Comparison of ENCODE assay signal across 22 cellular contexts in the genomic region with DNA sequence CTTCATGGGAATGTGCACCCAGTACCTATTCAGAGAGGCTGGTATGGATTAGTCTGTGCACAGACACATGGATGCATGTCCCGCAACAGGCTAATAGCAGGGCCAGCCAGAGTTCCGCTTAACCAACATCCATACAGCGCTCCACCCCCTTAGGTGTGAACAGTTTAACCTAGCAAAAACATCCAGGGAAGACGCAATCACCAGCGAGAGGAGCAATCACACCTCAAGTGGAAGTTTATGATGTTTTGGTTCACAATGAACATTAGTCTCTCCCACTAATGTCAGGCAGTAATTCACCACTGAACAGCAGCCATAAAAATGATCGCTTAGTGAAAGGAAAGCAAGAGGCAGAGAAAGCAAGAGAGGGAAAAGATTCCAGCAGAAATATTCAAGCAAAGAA.
DNase-seq lines count a peak whose midpoint lies in the region; ATAC-seq and TF ChIP-seq lines count a peak whose summit lies in the region.
"Had no signal": no experiment of that assay in that cellular context is flagged by ENCODE, and none has a peak within 500 bp of the region (broad histone marks: within the 10 kb centered on the region; RNA-seq: fewer than 3 reads in every experiment).

No MANE protein-coding gene starts in this region.

- H3K36me3 ChIP-seq in CD4-positive, alpha-beta memory T cell (ENCODE audit: insufficient read depth, low read length), result no peaks in the 10 kb centered on the region
- no peaks in the 10 kb centered on the region for H3K36me3 ChIP-seq in Loucy (ENCODE audit: insufficient read depth, low read length)
- no peaks in the 10 kb centered on the region for H3K36me3 ChIP-seq in stomach
- H3K36me3 ChIP-seq in psoas muscle (ENCODE audit: insufficient read depth in 1 of 2, low read depth in 1 of 2), result no peaks in the 10 kb centered on the region
- H3K36me3 ChIP-seq: pancreas, sigmoid colon had no signal

- peak overlapping the region; percentile 69 for H3K4me2 ChIP-seq in Loucy (ENCODE audit: low read depth, low read length, poor library complexity, severe bottlenecking)
- H3K4me2 ChIP-seq: hepatocyte had no signal

- no peaks in the 10 kb centered on the region for H3K9me3 Mint-ChIP-seq in CD4-positive, alpha-beta memory T cell
- H3K9me3 Mint-ChIP-seq in activated T-helper 17 cell treated with anti-CD3 and anti-CD28 coated beads, Interleukin-2, amount 50 U/mL, for 72 hours, result no peaks in the 10 kb centered on the region
- no peaks in the 10 kb centered on the region for H3K9me3 Mint-ChIP-seq in naive thymus-derived CD8-positive, alpha-beta T cell
- H3K9me3 Mint-ChIP-seq: activated B cell treated with CpG ODN at 0.5 μM for 24 hours; CD4-positive, CD25-positive, alpha-beta regulatory T cell had no signal

- intact Hi-C loops in CD4-positive, alpha-beta memory T cell (cut with micrococcal nuclease), result loop anchor here (2.0 kb wide), 1 partner anchor 54 kb away; no protein-coding TSS in a partner anchor
- intact Hi-C loops in stomach (cut with DNase I; ENCODE audit: low total_unique reads) (no loop called here), psoas muscle (cut with DNase I) (loop anchor here in 1 of 2 donors (2.0 kb wide), 1 partner anchor 68 kb away; no protein-coding TSS in a partner anchor)

- TF ChIP-seq CTCF in Loucy (conservative IDR thresholded peaks at IDR 0.05; ENCODE audit: low read length) (no peak), stomach (IDR thresholded peaks at IDR 0.05) (no peak), psoas muscle (IDR thresholded peaks at IDR 0.05) (no peak)

- ATAC-seq in activated T-helper 17 cell treated with anti-CD3 and anti-CD28 coated beads, Interleukin-2, amount 50 U/mL, for 72 hours (replicated peaks), result no peak
- ATAC-seq in naive thymus-derived CD8-positive, alpha-beta T cell, result no peak
- ATAC-seq in psoas muscle (no peak), GM21825 (IDR thresholded peaks at IDR 0.05; ENCODE audit: unreplicated experiment) (no peak)
- ATAC-seq: GM12878, pancreas had no signal

- H3K4me3 ChIP-seq in CD4-positive, alpha-beta memory T cell (ENCODE audit: low read length in 2 of 2), result no peak overlapping the region
- H3K4me3 ChIP-seq in Loucy (ENCODE audit: low read length, poor library complexity, severe bottlenecking) (peak overlapping the region; percentile 40), stomach (no peak overlapping the region), psoas muscle (no peak overlapping the region)
- H3K4me3 ChIP-seq: dorsolateral prefrontal cortex, GM12878, hepatocyte, pancreas, sigmoid colon, SK-N-MC had no signal

- H3K36me3 Mint-ChIP-seq in CD4-positive, alpha-beta memory T cell, result peaks cover 0 to 4% of the 10 kb centered on the region in 2 donors
- no peaks in the 10 kb centered on the region for H3K36me3 Mint-ChIP-seq in activated T-helper 17 cell treated with anti-CD3 and anti-CD28 coated beads, Interleukin-2, amount 50 U/mL, for 72 hours (ENCODE audit: low read depth)
- H3K36me3 Mint-ChIP-seq in naive thymus-derived CD8-positive, alpha-beta T cell, result no peaks in the 10 kb centered on the region
- H3K36me3 Mint-ChIP-seq: CD4-positive, CD25-positive, alpha-beta regulatory T cell had no signal

- H3K4me3 Mint-ChIP-seq in CD4-positive, alpha-beta memory T cell, result peak overlapping the region in 5 of 8 donors; percentile 25 to 81 (median 74)
- peak overlapping the region; percentile 38 for H3K4me3 Mint-ChIP-seq in activated T-helper 17 cell treated with anti-CD3 and anti-CD28 coated beads, Interleukin-2, amount 50 U/mL, for 72 hours
- H3K4me3 Mint-ChIP-seq in naive thymus-derived CD8-positive, alpha-beta T cell, result peak overlapping the region in 9 of 10 donors; percentile 24 to 78 (median 67)
- H3K4me3 Mint-ChIP-seq: activated B cell treated with CpG ODN at 0.5 μM for 24 hours had no signal

- no peak overlapping the region for H3K27ac ChIP-seq in CD4-positive, alpha-beta memory T cell (ENCODE audit: low read depth, low read length)
- H3K27ac ChIP-seq in stomach, result no peak overlapping the region
- H3K27ac ChIP-seq in psoas muscle, result no peak overlapping the region
- H3K27ac ChIP-seq: epithelial cell of prostate, hepatocyte, pancreas, SK-N-MC had no signal

- no peak for TF ChIP-seq EP300 in stomach (IDR thresholded peaks at IDR 0.05)

- no peak for DNase-seq in CD4-positive, alpha-beta memory T cell
- DNase-seq in naive thymus-derived CD8-positive, alpha-beta T cell, result no peak
- no peak for DNase-seq in stomach
- DNase-seq in psoas muscle, result no peak
- DNase-seq: activated B cell treated with CpG ODN at 0.5 μM for 24 hours, caudate nucleus, DMS79, dorsolateral prefrontal cortex, foreskin fibroblast, islet precursor cell, NCI-H2029, pancreas, RPMI8226, sigmoid colon had no signal

- no peak for TF ChIP-seq POLR2A in stomach (IDR thresholded peaks at IDR 0.05)

- no peaks in the 10 kb centered on the region for H3K9me2 ChIP-seq in Loucy (replicated peaks; ENCODE audit: low read depth, low read length)

- H3K9ac ChIP-seq in Loucy (ENCODE audit: low read depth, low read length, poor library complexity, severe bottlenecking), result no peak overlapping the region

- POLR2A ChIA-PET in CD4-positive, alpha-beta memory T cell (lab: Charles Lee; ENCODE audit: partially characterized antibody), result interaction anchor here (1.4 kb wide), 1 partner anchor 54 kb away, joined by 6 read pairs; no protein-coding TSS in a partner anchor
- POLR2A ChIA-PET in naive thymus-derived CD8-positive, alpha-beta T cell (lab: Charles Lee), result interaction anchor here (1.1 kb wide), 1 partner anchor 10 kb away, joined by 3 read pairs; no protein-coding TSS in a partner anchor

- no peaks in the 10 kb centered on the region for H4K20me1 ChIP-seq in Loucy (ENCODE audit: insufficient read depth, low read length, poor library complexity, severe bottlenecking)

- H3K79me2 ChIP-seq in Loucy (ENCODE audit: insufficient read depth, low read length), result no peaks in the 10 kb centered on the region
- H3K79me2 ChIP-seq: hepatocyte had no signal

- H2AFZ ChIP-seq in Loucy (ENCODE audit: low read length), result 0 out of 2 replicates have a peak overlapping the region, but pooled peaks have one; percentile 17
- H2AFZ ChIP-seq: hepatocyte had no signal

- H3K27me3 ChIP-seq in CD4-positive, alpha-beta memory T cell (ENCODE audit: insufficient read depth, low read length), result no peaks in the 10 kb centered on the region
- H3K27me3 ChIP-seq in Loucy (ENCODE audit: insufficient read depth, low read length, poor library complexity, severe bottlenecking), result no peaks in the 10 kb centered on the region
- H3K27me3 ChIP-seq in stomach, result no peaks in the 10 kb centered on the region
- no peaks in the 10 kb centered on the region for H3K27me3 ChIP-seq in psoas muscle (ENCODE audit: insufficient read depth in 3 of 3, low read length in 2 of 3)
- H3K27me3 ChIP-seq: hepatocyte, pancreas, sigmoid colon had no signal

- 0 out of 2 replicates have a peak, but pooled peaks cover 3% of the 10 kb centered on the region for H3F3A ChIP-seq in Loucy (ENCODE audit: low read depth)

- H3K27ac Mint-ChIP-seq in CD4-positive, alpha-beta memory T cell, result peak overlapping the region in 5 of 7 donors; percentile 57 to 87 (median 78)
- H3K27ac Mint-ChIP-seq in activated T-helper 17 cell treated with anti-CD3 and anti-CD28 coated beads, Interleukin-2, amount 50 U/mL, for 72 hours, result peak overlapping the region; percentile 5
- H3K27ac Mint-ChIP-seq in naive thymus-derived CD8-positive, alpha-beta T cell, result peak overlapping the region in 9 of 10 donors; percentile 42 to 97 (median 92)
- H3K27ac Mint-ChIP-seq: activated B cell treated with CpG ODN at 0.5 μM for 24 hours; CD4-positive, CD25-positive, alpha-beta regulatory T cell had no signal

- peaks cover 18 to 50% (median 32%) of the 10 kb centered on the region in 4 donors for H3K4me1 Mint-ChIP-seq in CD4-positive, alpha-beta memory T cell
- peaks cover 10% of the 10 kb centered on the region for H3K4me1 Mint-ChIP-seq in activated T-helper 17 cell treated with anti-CD3 and anti-CD28 coated beads, Interleukin-2, amount 50 U/mL, for 72 hours
- H3K4me1 Mint-ChIP-seq in naive thymus-derived CD8-positive, alpha-beta T cell, result peaks cover 37 to 68% (median 66%) of the 10 kb centered on the region in 4 donors
- H3K4me1 Mint-ChIP-seq: activated B cell treated with CpG ODN at 0.5 μM for 24 hours had no signal

- 85 to 94% (median 91%) methylated on average over 6 of the region's 6 CpGs for whole genome bisulfite sequencing in stomach, 5 donors
- 76 to 86% (median 85%) methylated on average over 6 of the region's 6 CpGs for WGBS in psoas muscle, 3 donors

- CTCF ChIA-PET in CD4-positive, alpha-beta memory T cell (lab: Charles Lee; ENCODE audit: partially characterized antibody), result interaction anchor here (1.3 kb wide), 1 partner anchor 89 kb away, joined by 4 read pairs; no protein-coding TSS in a partner anchor

- peaks cover 0 to 5% of the 10 kb centered on the region in 2 donors for H3K27me3 Mint-ChIP-seq in CD4-positive, alpha-beta memory T cell
- H3K27me3 Mint-ChIP-seq in activated T-helper 17 cell treated with anti-CD3 and anti-CD28 coated beads, Interleukin-2, amount 50 U/mL, for 72 hours, result no peaks in the 10 kb centered on the region
- no peaks in the 10 kb centered on the region for H3K27me3 Mint-ChIP-seq in naive thymus-derived CD8-positive, alpha-beta T cell
- H3K27me3 Mint-ChIP-seq: activated B cell treated with CpG ODN at 0.5 μM for 24 hours had no signal

- no peaks in the 10 kb centered on the region for H3K9me3 ChIP-seq in CD4-positive, alpha-beta memory T cell (ENCODE audit: control insufficient read depth in 1 of 2, low read length in 2 of 2)
- H3K9me3 ChIP-seq in Loucy (ENCODE audit: insufficient read depth, low read depth, low read length) (no peaks in the 10 kb centered on the region), stomach (no peaks in the 10 kb centered on the region), psoas muscle (no peaks in the 10 kb centered on the region)
- H3K9me3 ChIP-seq: pancreas, sigmoid colon had no signal

- peaks cover 30% of the 10 kb centered on the region for H3K4me1 ChIP-seq in CD4-positive, alpha-beta memory T cell (ENCODE audit: insufficient read depth, low read length)
- H3K4me1 ChIP-seq in Loucy (ENCODE audit: insufficient read depth, low read length, poor library complexity, severe bottlenecking) (peaks cover 59% of the 10 kb centered on the region), stomach (peaks cover 0 to 22% (median 15%) of the 10 kb centered on the region in 4 donors), psoas muscle (no peaks in the 10 kb centered on the region)
- H3K4me1 ChIP-seq: pancreas had no signal

Comparison
In these comparisons a context has a peak if more than half of its experiments do, and no peak if none do; other contexts are left out.
1. H3K27ac Mint-ChIP-seq: peak in every context shown above with its lines; median percentile 92 in naive thymus-derived CD8-positive, alpha-beta T cell; 78 in CD4-positive, alpha-beta memory T cell; 5 in activated T-helper 17 cell treated with anti-CD3 and anti-CD28 coated beads, Interleukin-2, amount 50 U/mL, for 72 hours.